8 cellular contexts compared by ENCODE assay signal in genomic region chr20:46022411-46023147, GRCh38. TPM values are rescaled to one million over a fixed set of nuclear protein-coding genes. Genes with fewer than 3 reads are reported as not detected.
DNase-seq lines count a peak whose midpoint lies in the region; ATAC-seq and TF ChIP-seq lines count a peak whose summit lies in the region.

No MANE protein-coding gene starts in this region.

- peaks cover 20% of the 10 kb centered on the region for H3K27me3 ChIP-seq in CD8-positive, alpha-beta memory T cell (ENCODE audit: insufficient read depth, low read length, poor library complexity, severe bottlenecking)
- H3K27me3 ChIP-seq in heart right ventricle = peaks cover 14 to 100% (median 92%) of the 10 kb centered on the region in 7 donors

- WGBS in heart right ventricle, 2 donors = 1% methylated on average over 36 of the region's 37 CpGs

- ATAC-seq in heart right ventricle = peak; percentile 30 to 76 (median 58)
- ATAC-seq in HG03520 (IDR thresholded peaks at IDR 0.05; ENCODE audit: unreplicated experiment) = no peak
- no peak for ATAC-seq in HG03039 (IDR thresholded peaks at IDR 0.05; ENCODE audit: unreplicated experiment)

- no peak overlapping the region for H3K27ac ChIP-seq in CD8-positive, alpha-beta memory T cell (ENCODE audit: low read depth, low read length)
- H3K27ac ChIP-seq in heart right ventricle = no peak overlapping the region

- H3K9me3 ChIP-seq in CD8-positive, alpha-beta memory T cell (ENCODE audit: low read length) = no peaks in the 10 kb centered on the region
- no peaks in the 10 kb centered on the region for H3K9me3 ChIP-seq in heart right ventricle

- POLR2A ChIA-PET in CD8-positive, alpha-beta memory T cell (lab: Charles Lee) = interaction anchor here (0.6 kb wide), 2 partner anchors 9 to 35 kb away, joined by 3 to 7 read pairs; no protein-coding TSS in a partner anchor

- H3K4me1 Mint-ChIP-seq in CD8-positive, alpha-beta memory T cell = peaks cover 22 to 27% (median 24%) of the 10 kb centered on the region in 3 donors
- peaks cover 22% of the 10 kb centered on the region for H3K4me1 Mint-ChIP-seq in activated naive CD4-positive, alpha-beta T cell treated with anti-CD3 and anti-CD28 coated beads, Interleukin-2, amount 50 U/mL, for 24 hours

- H3K27me3 Mint-ChIP-seq in CD8-positive, alpha-beta memory T cell = peaks cover 46 to 74% of the 10 kb centered on the region in 2 donors
- peaks cover 20% of the 10 kb centered on the region for H3K27me3 Mint-ChIP-seq in activated naive CD4-positive, alpha-beta T cell treated with anti-CD3 and anti-CD28 coated beads, Interleukin-2, amount 50 U/mL, for 24 hours

- intact Hi-C loops in heart right ventricle (cut with DNase I) = loop anchor here in 9 of 10 donors (2.0 to 10.0 kb wide), 5 partner anchors 62 to 332 kb away; partner anchors contain the start of gene NCOA5 (in 2 of the 9)

- H3K4me3 Mint-ChIP-seq in CD8-positive, alpha-beta memory T cell = peak overlapping the region; percentile 41 to 80 (median 69)
- H3K4me3 Mint-ChIP-seq in activated naive CD4-positive, alpha-beta T cell treated with anti-CD3 and anti-CD28 coated beads, Interleukin-2, amount 50 U/mL, for 24 hours = peak overlapping the region; percentile 84

- H3K4me1 ChIP-seq in CD8-positive, alpha-beta memory T cell (ENCODE audit: insufficient read depth, low read length) = peaks cover 17% of the 10 kb centered on the region
- peaks cover 0 to 20% (median 9%) of the 10 kb centered on the region in 9 donors for H3K4me1 ChIP-seq in heart right ventricle

- peak; percentile 58 to 80 (median 68) for DNase-seq in CD8-positive, alpha-beta memory T cell
- DNase-seq in HuH-7 (ENCODE audit: low spot score) (peak; percentile 76), SKM-1 treated with dmso at 0.1 percent for 144 hours (lab: John Stamatoyannopoulos, UW; ENCODE audit: unreplicated experiment) (peak; percentile 48), heart right ventricle (peak; percentile 39 to 74), retinal pigment epithelial cell (ENCODE audit: low read depth) (no peak)

- TF ChIP-seq CTCF in heart right ventricle (IDR thresholded peaks at IDR 0.05) (peak; percentile 41 to 74 (median 68)), retinal pigment epithelial cell (conservative IDR thresholded peaks at IDR 0.05; ENCODE audit: low read depth, low read length) (peak; percentile 75)

- CTCF ChIA-PET in CD8-positive, alpha-beta memory T cell (lab: Charles Lee) = interaction anchor here (0.6 to 3.5 kb wide), 17 partner anchors 9 to 237 kb away, joined by 3 to 26 read pairs (median 4); partner anchors contain the start of gene MMP9

- H3K4me3 ChIP-seq in CD8-positive, alpha-beta memory T cell (ENCODE audit: low read length) = peak overlapping the region; percentile 46
- peak overlapping the region in 4 of 10 donors; percentile 7 to 52 (median 50) for H3K4me3 ChIP-seq in heart right ventricle
- no peak overlapping the region for H3K4me3 ChIP-seq in retinal pigment epithelial cell (ENCODE audit: low read length)

- H3K36me3 ChIP-seq in CD8-positive, alpha-beta memory T cell (ENCODE audit: insufficient read depth, low read length) = no peaks in the 10 kb centered on the region
- no peaks in the 10 kb centered on the region for H3K36me3 ChIP-seq in heart right ventricle

- peaks cover 0 to 1% (median 0%) of the 10 kb centered on the region in 5 donors for H3K9me3 Mint-ChIP-seq in CD8-positive, alpha-beta memory T cell
- H3K9me3 Mint-ChIP-seq in activated naive CD4-positive, alpha-beta T cell treated with anti-CD3 and anti-CD28 coated beads, Interleukin-2, amount 50 U/mL, for 24 hours = no peaks in the 10 kb centered on the region

- H3K27ac Mint-ChIP-seq in CD8-positive, alpha-beta memory T cell = no peak overlapping the region
- no peak overlapping the region for H3K27ac Mint-ChIP-seq in activated naive CD4-positive, alpha-beta T cell treated with anti-CD3 and anti-CD28 coated beads, Interleukin-2, amount 50 U/mL, for 24 hours

- H3K36me3 Mint-ChIP-seq in CD8-positive, alpha-beta memory T cell = peaks cover 0 to 4% (median 0%) of the 10 kb centered on the region in 3 donors
- H3K36me3 Mint-ChIP-seq in activated naive CD4-positive, alpha-beta T cell treated with anti-CD3 and anti-CD28 coated beads, Interleukin-2, amount 50 U/mL, for 24 hours = peaks cover 3% of the 10 kb centered on the region

RNA-seq across cellular contexts. Expression of gene SLC12A5, which starts 6.4 kb away (rescaled TPM):
- total RNA-seq in CD8-positive, alpha-beta memory T cell = not detected
- polyA plus RNA-seq in CD8-positive, alpha-beta memory T cell = not detected
- total RNA-seq in heart right ventricle = 1 to 10 TPM in 1 of 10 donors, under 1 TPM in 2, not detected in 7; 0.28 to 1.3 (median 0.87) TPM
- polyA plus RNA-seq in heart right ventricle = 1 to 10 TPM in 1 of 2 donors, not detected in 1; 1.2 TPM

RNA-seq across cellular contexts. Expression of gene MMP9, which starts 13.9 kb away (rescaled TPM):
- 1 to 10 TPM; 3.9 to 5.0 TPM for total RNA-seq in CD8-positive, alpha-beta memory T cell
- polyA plus RNA-seq in CD8-positive, alpha-beta memory T cell = not detected
- 10 to 100 TPM in 1 of 10 donors, 1 to 10 TPM in 1, under 1 TPM in 8; 0.47 to 10.6 (median 0.86) TPM for total RNA-seq in heart right ventricle
- polyA plus RNA-seq in heart right ventricle = under 1 TPM; 0.15 to 0.26 TPM

RNA-seq across cellular contexts. Expression of gene ZNF335, which starts 50.6 kb away (rescaled TPM):
- total RNA-seq in CD8-positive, alpha-beta memory T cell = 10 to 100 TPM; 37.5 to 38.3 TPM
- 14.6 TPM for polyA plus RNA-seq in CD8-positive, alpha-beta memory T cell
- total RNA-seq in heart right ventricle = 10 to 100 TPM in 1 of 10 donors, 1 to 10 TPM in 9; 6.1 to 11.6 (median 7.3) TPM
- 10 to 100 TPM in 1 of 2 donors, 1 to 10 TPM in 1; 4.9 to 13.1 TPM for polyA plus RNA-seq in heart right ventricle

Comparison
In these comparisons a context has a peak if more than half of its experiments do, and no peak if none do; other contexts are left out.
1. ATAC-seq: peak in heart right ventricle (8 of 8); none in HG03520 (single experiment) and HG03039 (single experiment).